Comparison of ENCODE assay signal across 21 cellular contexts in the genomic region with DNA sequence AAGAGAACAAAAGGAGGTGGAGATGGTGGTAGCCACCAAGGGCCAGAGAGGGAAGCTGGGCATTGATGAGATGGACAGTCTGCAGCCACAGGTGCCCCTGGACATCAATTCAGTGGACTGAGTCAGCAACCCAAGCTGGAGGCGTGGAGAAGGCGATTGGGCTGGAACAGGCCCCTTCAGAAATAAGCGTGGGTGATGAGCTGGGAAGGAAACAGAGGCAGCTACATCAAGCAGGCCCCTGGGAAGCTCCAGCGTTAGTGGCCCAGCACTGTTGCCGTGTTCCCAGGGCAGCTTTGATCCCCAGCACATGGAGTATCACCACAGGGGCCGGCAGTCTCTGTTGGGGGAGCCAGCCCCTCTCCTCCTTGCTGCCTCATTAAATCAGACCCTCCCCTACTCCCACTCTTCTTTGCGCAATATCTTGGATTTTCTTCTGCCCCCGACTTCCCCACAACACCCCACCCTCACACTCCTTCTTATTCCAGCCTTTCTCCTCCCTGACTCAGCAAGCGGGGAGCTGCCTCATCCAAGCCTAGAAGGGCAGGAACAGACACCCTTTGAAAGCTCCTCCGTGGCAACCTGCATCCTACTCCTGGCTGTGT. TPM values are rescaled to one million over a fixed set of nuclear protein-coding genes. Genes with fewer than 3 reads are reported as not detected.
DNase-seq lines count a peak whose midpoint lies in the region; ATAC-seq and TF ChIP-seq lines count a peak whose summit lies in the region.
"Had no signal": no experiment of that assay in that cellular context is flagged by ENCODE, and none has a peak within 500 bp of the region (broad histone marks: within the 10 kb centered on the region; RNA-seq: fewer than 3 reads in every experiment).

No MANE protein-coding gene starts in this region.

- H3K4me3 ChIP-seq in right cardiac atrium (ENCODE audit: low read length): no peak overlapping the region
- H3K4me3 ChIP-seq in skeletal muscle tissue (ENCODE audit: low read length in 3 of 3): no peak overlapping the region
- H3K4me3 ChIP-seq: cardiac muscle cell, SK-N-MC, stomach had no signal

- 64% methylated on average over 10 of the region's 10 CpGs for WGBS in right cardiac atrium

- peak overlapping the region; percentile 40 for H3K27ac ChIP-seq in right cardiac atrium (ENCODE audit: low read length)
- H3K27ac ChIP-seq in skeletal muscle tissue (ENCODE audit: low read depth, low read length): peak overlapping the region; percentile 18
- H3K27ac ChIP-seq: cardiac muscle cell, SK-N-MC had no signal

- H3K4me3 Mint-ChIP-seq in brain: peak overlapping the region in 2 of 5 experiments; percentile 3 to 39
- H3K4me3 Mint-ChIP-seq in T-helper 17 cell: no peak overlapping the region
- H3K4me3 Mint-ChIP-seq in Calu3 (ENCODE audit: low read depth, unreplicated experiment): no peak overlapping the region
- H3K4me3 Mint-ChIP-seq: activated CD4-positive, alpha-beta T cell treated with anti-CD3 and anti-CD28 coated beads for 36 hours; activated naive CD8-positive, alpha-beta T cell; CD8-positive, alpha-beta memory T cell; immature natural killer cell had no signal

- DNase-seq in ELR (ENCODE audit: low read depth) (peak; percentile 9), right cardiac atrium (peak in 1 of 3 donors; percentile 30), NCI-H1930 (lab: John Stamatoyannopoulos, UW) (no peak), T-helper 2 cell (no peak), T-helper 17 cell (no peak), Calu3 (no peak)
- DNase-seq: activated CD4-positive, alpha-beta T cell treated with anti-CD3 and anti-CD28 coated beads for 36 hours; CD8-positive, alpha-beta memory T cell; effector CD4-positive, alpha-beta T cell; immature natural killer cell; mesendoderm; NCI-H187; NCI-H524 treated with DMSO at 0.1 percent for 48 hours; stimulated activated CD4-positive, alpha-beta T cell treated with anti-CD3 and anti-CD28 coated beads, Interleukin-1b, Interleukin-23, amount 100 ng/mL, for 48 hours; stomach had no signal

- H3K27me3 Mint-ChIP-seq in brain (no peaks in the 10 kb centered on the region), T-helper 17 cell (peaks cover 55% of the 10 kb centered on the region), Calu3 (ENCODE audit: unreplicated experiment) (peaks cover 73% of the 10 kb centered on the region)

- no peaks in the 10 kb centered on the region for H3K27me3 ChIP-seq in right cardiac atrium (ENCODE audit: control insufficient read depth, insufficient read depth)
- H3K27me3 ChIP-seq in skeletal muscle tissue (ENCODE audit: control insufficient read depth in 3 of 3, insufficient read depth in 3 of 3, low read length in 3 of 3): peaks cover 0 to 13% (median 0%) of the 10 kb centered on the region in 3 donors
- H3K27me3 ChIP-seq: stomach had no signal

- no peak overlapping the region for H3K9ac ChIP-seq in skeletal muscle tissue (ENCODE audit: low read depth in 1 of 3, low read length in 3 of 3)

- ATAC-seq in right cardiac atrium (peak; percentile 17 to 45), T-helper 17 cell (no peak)
- ATAC-seq: activated CD4-positive, alpha-beta T cell treated with anti-CD3 and anti-CD28 coated beads for 36 hours had no signal

- no peaks in the 10 kb centered on the region for H3K9me3 Mint-ChIP-seq in brain
- H3K9me3 Mint-ChIP-seq in Calu3 (ENCODE audit: low read depth, unreplicated experiment): no peaks in the 10 kb centered on the region
- H3K9me3 Mint-ChIP-seq: CD8-positive, alpha-beta memory T cell; immature natural killer cell had no signal

- intact Hi-C loops in right cardiac atrium (cut with DNase I) (loop anchor here in 1 of 4 donors (5.0 kb wide), 1 partner anchor 123 kb away; no protein-coding TSS in a partner anchor), Calu3 (cut with micrococcal nuclease; ENCODE audit: unreplicated experiment) (no loop called here)

- H3K9me3 ChIP-seq in right cardiac atrium (ENCODE audit: control insufficient read depth, low read length): no peaks in the 10 kb centered on the region
- H3K9me3 ChIP-seq in skeletal muscle tissue (ENCODE audit: control insufficient read depth in 3 of 3, low read length in 3 of 3): no peaks in the 10 kb centered on the region
- no peaks in the 10 kb centered on the region for H3K9me3 ChIP-seq in T-helper 17 cell (ENCODE audit: control insufficient read depth, low read length, poor library complexity, severe bottlenecking)
- H3K9me3 ChIP-seq: stomach had no signal

- peaks cover 4% of the 10 kb centered on the region for H3K4me1 ChIP-seq in right cardiac atrium (ENCODE audit: control insufficient read depth, insufficient read depth, low read length)
- peaks cover 17 to 30% (median 26%) of the 10 kb centered on the region in 3 donors for H3K4me1 ChIP-seq in skeletal muscle tissue (ENCODE audit: control insufficient read depth in 3 of 3, insufficient read depth in 3 of 3, low read length in 3 of 3)

- H3K36me3 Mint-ChIP-seq in brain: no peaks in the 10 kb centered on the region
- no peaks in the 10 kb centered on the region for H3K36me3 Mint-ChIP-seq in T-helper 17 cell (ENCODE audit: low read depth)
- no peaks in the 10 kb centered on the region for H3K36me3 Mint-ChIP-seq in Calu3 (ENCODE audit: insufficient read depth, unreplicated experiment)
- H3K36me3 Mint-ChIP-seq: activated naive CD8-positive, alpha-beta T cell; CD8-positive, alpha-beta memory T cell; immature natural killer cell had no signal

- H3K27ac Mint-ChIP-seq in brain: peak overlapping the region; percentile 53 to 96 (median 96)
- H3K27ac Mint-ChIP-seq in T-helper 17 cell: no peak overlapping the region
- H3K27ac Mint-ChIP-seq in Calu3 (ENCODE audit: unreplicated experiment): no peak overlapping the region
- H3K27ac Mint-ChIP-seq: activated CD4-positive, alpha-beta T cell treated with anti-CD3 and anti-CD28 coated beads for 36 hours; activated naive CD8-positive, alpha-beta T cell; CD8-positive, alpha-beta memory T cell had no signal

- TF ChIP-seq CTCF in brain (conservative IDR thresholded peaks at IDR 0.05): no peak
- TF ChIP-seq CTCF in Calu3 (IDR thresholded peaks at IDR 0.05; ENCODE audit: unreplicated experiment): no peak

- H3K4me1 Mint-ChIP-seq in brain: peaks cover 68% of the 10 kb centered on the region
- no peaks in the 10 kb centered on the region for H3K4me1 Mint-ChIP-seq in T-helper 17 cell
- no peaks in the 10 kb centered on the region for H3K4me1 Mint-ChIP-seq in Calu3 (ENCODE audit: low read depth, unreplicated experiment)
- H3K4me1 Mint-ChIP-seq: activated CD4-positive, alpha-beta T cell treated with anti-CD3 and anti-CD28 coated beads for 36 hours; CD8-positive, alpha-beta memory T cell; immature natural killer cell had no signal

- CTCF ChIA-PET in Calu3 (lab: Charles Lee): interaction anchor here (0.7 to 0.8 kb wide), 2 partner anchors 10 to 124 kb away, joined by 3 read pairs; no protein-coding TSS in a partner anchor

- H3K36me3 ChIP-seq in skeletal muscle tissue (ENCODE audit: control insufficient read depth in 3 of 3, insufficient read depth in 3 of 3, low read length in 3 of 3): no peaks in the 10 kb centered on the region
- H3K36me3 ChIP-seq: cardiac muscle cell, stomach had no signal

- BruUV-seq in Calu3 (replicated peaks; lab: Mats Ljungman, UMichigan): no TSS peak

RNA-seq across cellular contexts. Expression of gene OAF, which starts 31.7 kb away (rescaled TPM):
- polyA plus RNA-seq in brain (ENCODE audit: insufficient read depth, low read depth, low replicate concordance): 13.7 TPM
- 10 to 100 TPM; 21.6 to 57.1 (median 44.9) TPM for total RNA-seq in right cardiac atrium
- polyA plus RNA-seq in right cardiac atrium: 25.3 TPM
- total RNA-seq in skeletal muscle tissue: 13.6 TPM
- 1 to 10 TPM; 1.3 to 3.8 TPM for total RNA-seq in T-helper 17 cell
- 11.3 and 11.6 TPM in 2 replicates for total RNA-seq in Calu3 (2022)

RNA-seq across cellular contexts. Expression of gene TRIM29, which starts 41.3 kb away (rescaled TPM):
- polyA plus RNA-seq in brain (ENCODE audit: insufficient read depth, low read depth, low replicate concordance) (2.5 TPM), right cardiac atrium (0.16 TPM)
- total RNA-seq in right cardiac atrium (under 1 TPM in 1 of 4 donors, not detected in 3; 0.34 TPM), skeletal muscle tissue (0.52 TPM), T-helper 17 cell (not detected), Calu3 (2022) (2.1 and 3.3 TPM in 2 replicates)
- total RNA-seq: activated CD4-positive, alpha-beta T cell treated with anti-CD3 and anti-CD28 coated beads for 36 hours; cardiac muscle cell; CD8-positive, alpha-beta memory T cell; neural crest cell had no signal
- polyA plus RNA-seq: cardiac muscle cell; CD8-positive, alpha-beta memory T cell; immature natural killer cell had no signal

Comparison
In these comparisons a context has a peak if more than half of its experiments do, and no peak if none do; other contexts are left out.
1. H3K27ac Mint-ChIP-seq: peak in brain (5 of 5); none in T-helper 17 cell (single experiment) and Calu3 (single experiment).